In genomic region chr9:89591291-89592200, GRCh38 we compare ENCODE assay signal across 2 cellular contexts.
TF ChIP-seq lines count a peak whose summit lies in the region.

No MANE protein-coding gene starts in this region.

TF ChIP-seq in GM23338, 12 proteins besides CTCF, POLR2A, EP300 and RAD21:
- TF ChIP-seq EZH2phosphoT487 (IDR thresholded peaks at IDR 0.05; ENCODE audit: unreplicated experiment) (no peak), ZNF331 (CRISPR knock-in tag; IDR thresholded peaks at IDR 0.05; ENCODE audit: low read depth) (no peak), ETS1 (IDR thresholded peaks at IDR 0.05) (no peak), EZH2 (IDR thresholded peaks at IDR 0.05; ENCODE audit: low read depth, unreplicated experiment) (no peak), ZNF462 (CRISPR knock-in tag; IDR thresholded peaks at IDR 0.05) (no peak), NANOG (IDR thresholded peaks at IDR 0.05; ENCODE audit: borderline replicate concordance) (no peak), JUNB (IDR thresholded peaks at IDR 0.05; ENCODE audit: unreplicated experiment) (no peak), POLR2AphosphoS5 (IDR thresholded peaks at IDR 0.05; ENCODE audit: low read depth) (no peak), REST (IDR thresholded peaks at IDR 0.05; ENCODE audit: unreplicated experiment) (no peak), CREB1 (CRISPR knock-in tag; IDR thresholded peaks at IDR 0.05; ENCODE audit: low read depth) (no peak), STAT1 (IDR thresholded peaks at IDR 0.05; ENCODE audit: unreplicated experiment) (no peak), ZNF114 (CRISPR knock-in tag; IDR thresholded peaks at IDR 0.05) (no peak)

TF ChIP-seq in H1, 55 proteins besides CTCF, POLR2A, EP300 and RAD21:
- no peak for TF ChIP-seq EZH2 (IDR thresholded peaks at IDR 0.05; ENCODE audit: low read depth, low read length, severe bottlenecking)
- no peak for TF ChIP-seq E2F6 (IDR thresholded peaks at IDR 0.05)
- TF ChIP-seq CREB1 (IDR thresholded peaks at IDR 0.05) = no peak
- no peak for TF ChIP-seq KDM5A (IDR thresholded peaks at IDR 0.05; ENCODE audit: low read length)
- no peak for TF ChIP-seq KDM4A (IDR thresholded peaks at IDR 0.05; ENCODE audit: low read depth, low read length, severe bottlenecking)
- no peak for TF ChIP-seq SUZ12 (IDR thresholded peaks at IDR 0.05; ENCODE audit: low read length)
- TF ChIP-seq YY1 (IDR thresholded peaks at IDR 0.05; ENCODE audit: low read depth, low read length) = no peak
- TF ChIP-seq SRF (IDR thresholded peaks at IDR 0.05; ENCODE audit: low read depth, low read length) = no peak
- TF ChIP-seq POLR2AphosphoS5 (IDR thresholded peaks at IDR 0.05; ENCODE audit: low read depth, low read length) = no peak
